In genomic region chr16:51713502-51713901, GRCh38 we compare ENCODE assay signal across 27 cellular contexts.
"Had no signal": no experiment of that assay in that cellular context is flagged by ENCODE, and none has a peak within 500 bp of the region (broad histone marks: within the 10 kb centered on the region; RNA-seq: fewer than 3 reads in every experiment).

No MANE protein-coding gene starts in this region.

- H3K4me1 ChIP-seq: colonic mucosa, esophagus muscularis mucosa, esophagus squamous epithelium, foreskin keratinocyte, gastrocnemius medialis, heart left ventricle, heart right ventricle had no signal

- H3K27ac ChIP-seq: colonic mucosa, coronary artery, dorsolateral prefrontal cortex, epithelial cell of prostate, esophagus muscularis mucosa, esophagus squamous epithelium, foreskin keratinocyte, gastrocnemius medialis, heart left ventricle, heart right ventricle had no signal

- H3K4me3 ChIP-seq: colonic mucosa, coronary artery, dorsolateral prefrontal cortex, esophagus muscularis mucosa, esophagus squamous epithelium, gastrocnemius medialis, heart left ventricle, heart right ventricle had no signal

- H3K27me3 ChIP-seq: colonic mucosa, esophagus muscularis mucosa, esophagus squamous epithelium, foreskin keratinocyte, gastrocnemius medialis, heart left ventricle, heart right ventricle had no signal

- ATAC-seq: effector memory CD8-positive, alpha-beta T cell; esophagus mucosa; foreskin keratinocyte; gastrocnemius medialis; heart left ventricle; heart right ventricle had no signal

- DNase-seq: colonic mucosa; cortex of kidney; dermis blood vessel endothelial cell; dorsolateral prefrontal cortex; effector CD4-positive, alpha-beta T cell; effector CD8-positive, alpha-beta T cell; effector memory CD4-positive, alpha-beta T cell; effector memory CD8-positive, alpha-beta T cell; endodermal cell; erythroblast; esophagus squamous epithelium; foreskin fibroblast; foreskin keratinocyte; foreskin melanocyte; gastrocnemius medialis; glutamatergic neuron; head of caudate nucleus; heart left ventricle; heart right ventricle had no signal

- FAIRE-seq: colon, endometrium, endothelial cell of umbilical vein, frontal cortex had no signal

- H3K36me3 ChIP-seq: colonic mucosa, esophagus muscularis mucosa, esophagus squamous epithelium, gastrocnemius medialis, heart left ventricle, heart right ventricle had no signal

- H3K9me3 ChIP-seq: colonic mucosa, esophagus squamous epithelium, gastrocnemius medialis had no signal
